19 cellular contexts compared by ENCODE assay signal in genomic region chr2:3466482-3466863, GRCh38. TPM values are rescaled to one million over a fixed set of nuclear protein-coding genes. Genes with fewer than 3 reads are reported as not detected.
A peak's percentile ranks its signal among the peaks of the same experiment; 100 is the strongest.
DNase-seq lines count a peak whose midpoint lies in the region; ATAC-seq, FAIRE-seq and TF ChIP-seq lines count a peak whose summit lies in the region.
"Had no signal": no experiment of that assay in that cellular context is flagged by ENCODE, and none has a peak within 500 bp of the region (broad histone marks: within the 10 kb centered on the region; RNA-seq: fewer than 3 reads in every experiment).

No MANE protein-coding gene starts in this region.

- no peak overlapping the region for H3K4me2 ChIP-seq in fibroblast of lung (ENCODE audit: extremely low read depth, insufficient read depth, low read length)

- H3K9me3 ChIP-seq in cardiac muscle cell (ENCODE audit: low read depth) (no peaks in the 10 kb centered on the region), fibroblast of lung (ENCODE audit: control insufficient read depth, insufficient read depth, low read depth, low read length) (no peaks in the 10 kb centered on the region)

- TF ChIP-seq CTCF in cardiac muscle cell (IDR thresholded peaks at IDR 0.05; ENCODE audit: low read depth, low read length) = no peak
- TF ChIP-seq CTCF in fibroblast of lung (conservative IDR thresholded peaks at IDR 0.05 in 1 of 2, IDR thresholded peaks at IDR 0.05 in 1 of 2; ENCODE audit: low read depth in 1 of 2, low read length in 2 of 2) = no peak
- TF ChIP-seq CTCF in D721Med (IDR thresholded peaks at IDR 0.05; ENCODE audit: insufficient read depth, missing control alignments) = no peak

- FAIRE-seq in D721Med (lab: Jason Lieb, UNC) = no peak
- FAIRE-seq: small intestine had no signal

- no peak overlapping the region for H2AFZ ChIP-seq in fibroblast of lung (ENCODE audit: low read length)

- no peak overlapping the region for H3K9ac ChIP-seq in fibroblast of lung (ENCODE audit: insufficient read depth, low read length)

- H3K79me2 ChIP-seq in fibroblast of lung (ENCODE audit: control insufficient read depth, insufficient read depth, low read length) = no peaks in the 10 kb centered on the region

- H3K4me3 ChIP-seq in cardiac muscle cell (no peak overlapping the region), fibroblast of lung (replicated peaks in 1 of 4; ENCODE audit: control extremely low read depth in 1 of 4, insufficient read depth in 1 of 4, low read depth in 3 of 4, low read length in 4 of 4) (no peak overlapping the region)

- H3K36me3 ChIP-seq in cardiac muscle cell (peaks cover 12% of the 10 kb centered on the region), fibroblast of lung (ENCODE audit: control insufficient read depth, insufficient read depth, low read length) (peaks cover 23% of the 10 kb centered on the region)

- H4K20me1 ChIP-seq in fibroblast of lung (ENCODE audit: control insufficient read depth, extremely low read depth, insufficient read depth, low read length) = no peaks in the 10 kb centered on the region

- intact Hi-C loops in left cardiac atrium (cut with DNase I) (no loop called here), posterior vena cava (cut with DNase I) (no loop called here)

- no peak for ATAC-seq in left cardiac atrium
- ATAC-seq: T-cell had no signal

- DNase-seq in cardiac muscle cell (ENCODE audit: low read depth in 1 of 2, low spot score in 1 of 2) (no peak), left cardiac atrium (no peak), fibroblast of lung (ENCODE audit: low read depth in 2 of 2) (no peak), posterior vena cava (ENCODE audit: low spot score) (peak; percentile 71), NCI-H128 (lab: John Stamatoyannopoulos, UW; ENCODE audit: unreplicated experiment) (no peak), D721Med (ENCODE audit: insufficient read length, low spot score) (no peak), NCI-H2081 treated with DMSO at 0.1 percent for 48 hours (lab: John Stamatoyannopoulos, UW) (no peak)
- no peak for DNase-seq in activated CD4-positive, alpha-beta T cell treated with anti-CD3 and anti-CD28 coated beads, Interleukin-2, amount 50 U/mL, for 4 hours
- DNase-seq: activated CD4-positive, alpha-beta T cell treated with anti-CD3 and anti-CD28 coated beads, Interleukin-2, amount 10 ng/mL, durations not matched to agents 24 days and 14 days; activated gamma-delta T cell; DMS153; NCI-H146; NCI-H446 treated with DMSO at 0.1 percent for 48 hours; NK-92 treated with Interleukin-12 subunit alpha and Interleukin-12 subunit beta, amount 100 ng/mL, for 24 hours; RPMI8226; small intestine; stimulated activated CD8-positive, alpha-beta memory T cell treated with anti-CD3 and anti-CD28 coated beads, Interleukin-4, amount 100 ng/mL, for 48 hours; T-cell had no signal

- H3K4me1 ChIP-seq in cardiac muscle cell (ENCODE audit: low read depth) = peaks cover 3% of the 10 kb centered on the region
- peaks cover 22% of the 10 kb centered on the region for H3K4me1 ChIP-seq in fibroblast of lung (ENCODE audit: control insufficient read depth, extremely low read depth, insufficient read depth, low read length)

- H3K27ac ChIP-seq in cardiac muscle cell = peak overlapping the region; percentile 82
- H3K27ac ChIP-seq in fibroblast of lung (ENCODE audit: insufficient read depth, low read length) = peak overlapping the region; percentile 48
- H3K27ac ChIP-seq: epithelial cell of prostate had no signal

- H3K27me3 ChIP-seq in cardiac muscle cell (no peaks in the 10 kb centered on the region), fibroblast of lung (ENCODE audit: control insufficient read depth, insufficient read depth, low read length) (no peaks in the 10 kb centered on the region)

RNA-seq across cellular contexts. Expression of gene ADI1, which starts 52.9 kb away (rescaled TPM):
- total RNA-seq in cardiac muscle cell = 15.3 and 26.5 TPM in 2 replicates
- 30.3 and 65.9 TPM in 2 replicates for polyA plus RNA-seq in cardiac muscle cell
- total RNA-seq in left cardiac atrium = 100 to 1,000 TPM; 102 to 128 TPM
- 22.1 and 41.9 TPM in 2 replicates for total RNA-seq in fibroblast of lung
- polyA plus RNA-seq in fibroblast of lung = 69.3 and 83.0 TPM in 2 replicates
- polyA plus RNA-seq in fibroblast of lung (2012) = 62.6 and 75.5 TPM in 2 replicates
- 17.5 and 23.5 TPM in 2 replicates for polyA minus RNA-seq in fibroblast of lung (ENCODE audit: low replicate concordance)
- 10 to 100 TPM; 29.5 to 43.2 TPM for total RNA-seq in posterior vena cava
